8 cellular contexts compared by ENCODE assay signal in genomic region chr15:58771621-58772235, GRCh38. TPM values are rescaled to one million over a fixed set of nuclear protein-coding genes. Genes with fewer than 3 reads are reported as not detected.
DNase-seq lines count a peak whose midpoint lies in the region; ATAC-seq, FAIRE-seq and TF ChIP-seq lines count a peak whose summit lies in the region.

No MANE protein-coding gene starts in this region.

- TF ChIP-seq POLR2A in H54 (IDR thresholded peaks at IDR 0.05; ENCODE audit: low read depth, low read length), result no peak
- no peak for TF ChIP-seq POLR2A in uterus (IDR thresholded peaks at IDR 0.05)

- H3K4me3 Mint-ChIP-seq in natural killer cell, result no peak overlapping the region

- H3K9ac ChIP-seq in Loucy (ENCODE audit: low read depth, low read length, poor library complexity, severe bottlenecking) (peak overlapping the region; percentile 85), fibroblast of lung (ENCODE audit: insufficient read depth, low read length) (peak overlapping the region; percentile 89)

- H3K36me3 ChIP-seq in GM06990 (ENCODE audit: control insufficient read depth, insufficient read depth, low read length), result no peaks in the 10 kb centered on the region
- H3K36me3 ChIP-seq in Loucy (ENCODE audit: insufficient read depth, low read length), result no peaks in the 10 kb centered on the region
- no peaks in the 10 kb centered on the region for H3K36me3 ChIP-seq in fibroblast of lung (ENCODE audit: control insufficient read depth, insufficient read depth, low read length)
- no peaks in the 10 kb centered on the region for H3K36me3 ChIP-seq in uterus

- H2AFZ ChIP-seq in Loucy (ENCODE audit: low read length), result peak overlapping the region; percentile 96
- peak overlapping the region; percentile 61 for H2AFZ ChIP-seq in fibroblast of lung (ENCODE audit: low read length)

- H3K36me3 Mint-ChIP-seq in natural killer cell, result no peaks in the 10 kb centered on the region

- H3K27ac ChIP-seq in fibroblast of lung (ENCODE audit: insufficient read depth, low read length) (peak overlapping the region; percentile 83), uterus (peak overlapping the region; percentile 90 to 91)

- H3K27me3 Mint-ChIP-seq in natural killer cell (ENCODE audit: low read depth in 2 of 2), result no peaks in the 10 kb centered on the region

- H4K20me1 ChIP-seq in Loucy (ENCODE audit: insufficient read depth, low read length, poor library complexity, severe bottlenecking) (peaks cover 10% of the 10 kb centered on the region), fibroblast of lung (ENCODE audit: control insufficient read depth, extremely low read depth, insufficient read depth, low read length) (peaks cover 3% of the 10 kb centered on the region)

- peaks cover 53% of the 10 kb centered on the region for H3K4me1 ChIP-seq in Loucy (ENCODE audit: insufficient read depth, low read length, poor library complexity, severe bottlenecking)
- H3K4me1 ChIP-seq in fibroblast of lung (ENCODE audit: control insufficient read depth, extremely low read depth, insufficient read depth, low read length), result peaks cover 2% of the 10 kb centered on the region
- H3K4me1 ChIP-seq in uterus, result no peaks in the 10 kb centered on the region

- H3K27ac Mint-ChIP-seq in natural killer cell, result peak overlapping the region; percentile 87 to 96

- H3K4me3 ChIP-seq in GM06990 (replicated peaks; ENCODE audit: low read depth, low read length) (peak overlapping the region; percentile 93), Loucy (ENCODE audit: low read length, poor library complexity, severe bottlenecking) (peak overlapping the region; percentile 82), fibroblast of lung (replicated peaks in 1 of 4; ENCODE audit: control extremely low read depth in 1 of 4, insufficient read depth in 1 of 4, low read depth in 3 of 4, low read length in 4 of 4) (peak overlapping the region; percentile 85 to 97 (median 95)), uterus (peak overlapping the region; percentile 64 to 89)

- no peak for TF ChIP-seq CTCF in GM06990 (IDR thresholded peaks at IDR 0.05; ENCODE audit: insufficient read depth, low read length, poor library complexity, severe bottlenecking)
- TF ChIP-seq CTCF in Loucy (conservative IDR thresholded peaks at IDR 0.05; ENCODE audit: low read length), result no peak
- no peak for TF ChIP-seq CTCF in fibroblast of lung (conservative IDR thresholded peaks at IDR 0.05 in 1 of 2, IDR thresholded peaks at IDR 0.05 in 1 of 2; ENCODE audit: low read depth in 1 of 2, low read length in 2 of 2)
- TF ChIP-seq CTCF in natural killer cell (IDR thresholded peaks at IDR 0.05), result no peak
- TF ChIP-seq CTCF in uterus (IDR thresholded peaks at IDR 0.05), result no peak

- intact Hi-C loops in natural killer cell (cut with micrococcal nuclease) (loop anchor here (1.0 to 5.0 kb wide), 4 partner anchors 23 to 499 kb away; partner anchors contain the start of genes ADAM10 and SLTM), uterus (cut with DNase I; ENCODE audit: low total_unique reads) (no loop called here)

- H3F3A ChIP-seq in Loucy (ENCODE audit: low read depth), result 0 out of 2 replicates have a peak, but pooled peaks cover 3% of the 10 kb centered on the region

- peak overlapping the region; percentile 91 for H3K4me2 ChIP-seq in Loucy (ENCODE audit: low read depth, low read length, poor library complexity, severe bottlenecking)
- peak overlapping the region; percentile 90 for H3K4me2 ChIP-seq in fibroblast of lung (ENCODE audit: extremely low read depth, insufficient read depth, low read length)

- H3K9me3 ChIP-seq in Loucy (ENCODE audit: insufficient read depth, low read depth, low read length) (no peaks in the 10 kb centered on the region), fibroblast of lung (ENCODE audit: control insufficient read depth, insufficient read depth, low read depth, low read length) (no peaks in the 10 kb centered on the region), uterus (no peaks in the 10 kb centered on the region)

- peaks cover 54% of the 10 kb centered on the region for H3K79me2 ChIP-seq in Loucy (ENCODE audit: insufficient read depth, low read length)
- H3K79me2 ChIP-seq in fibroblast of lung (ENCODE audit: control insufficient read depth, insufficient read depth, low read length), result peaks cover 41% of the 10 kb centered on the region

- H3K9me2 ChIP-seq in Loucy (replicated peaks; ENCODE audit: low read depth, low read length), result no peaks in the 10 kb centered on the region

- no peak for FAIRE-seq in H54 (lab: Jason Lieb, UNC)

- DNase-seq in GM06990 (ENCODE audit: extremely low read depth, insufficient read length) (no peak), H54 (ENCODE audit: insufficient read length, low spot score) (peak; percentile 10), fibroblast of lung (ENCODE audit: low read depth in 2 of 2) (peak in 1 of 2 donors; percentile 30), natural killer cell (no peak), uterus (peak; percentile 22 to 52)
- DNase-seq in activated T-cell treated with anti-CD3 and anti-CD28 coated beads, Interleukin-2, amount 50 U/mL, for 48 hours, result peak; percentile 41 to 48

- H3K9me3 Mint-ChIP-seq in natural killer cell, result no peaks in the 10 kb centered on the region

- H3K27me3 ChIP-seq in GM06990 (replicated peaks; ENCODE audit: control insufficient read depth, insufficient read depth, low read length) (no peaks in the 10 kb centered on the region), Loucy (ENCODE audit: insufficient read depth, low read length, poor library complexity, severe bottlenecking) (no peaks in the 10 kb centered on the region), fibroblast of lung (ENCODE audit: control insufficient read depth, insufficient read depth, low read length) (no peaks in the 10 kb centered on the region), uterus (no peaks in the 10 kb centered on the region)

- H3K4me1 Mint-ChIP-seq in natural killer cell, result peaks cover 6 to 10% of the 10 kb centered on the region in 2 donors

- ATAC-seq in natural killer cell, result no peak
- no peak for ATAC-seq in GM19328 (IDR thresholded peaks at IDR 0.05; ENCODE audit: unreplicated experiment)

RNA-seq across cellular contexts. Expression of gene MINDY2, which starts 0.6 kb away (rescaled TPM):
- total RNA-seq in fibroblast of lung (16.2 and 22.3 TPM in 2 replicates), natural killer cell (10 to 100 TPM; 16.3 to 18.7 (median 18.3) TPM), uterus (10 to 100 TPM; 17.2 to 62.1 (median 27.7) TPM)
- polyA plus RNA-seq in fibroblast of lung, result 15.4 and 21.1 TPM in 2 replicates
- 10.1 and 13.5 TPM in 2 replicates for polyA plus RNA-seq in fibroblast of lung (2012)
- polyA minus RNA-seq in fibroblast of lung (ENCODE audit: low replicate concordance), result 0.75 and 2.8 TPM in 2 replicates

RNA-seq across cellular contexts. Expression of gene ADAM10, which starts 22.2 kb away (rescaled TPM):
- total RNA-seq in fibroblast of lung, result 157 and 224 TPM in 2 replicates
- 260 and 318 TPM in 2 replicates for polyA plus RNA-seq in fibroblast of lung
- 199 and 238 TPM in 2 replicates for polyA plus RNA-seq in fibroblast of lung (2012)
- 50.8 and 94.5 TPM in 2 replicates for polyA minus RNA-seq in fibroblast of lung (ENCODE audit: low replicate concordance)
- 100 to 1,000 TPM; 223 to 297 (median 259) TPM for total RNA-seq in natural killer cell
- total RNA-seq in uterus, result 100 to 1,000 TPM in 2 of 4 donors, 10 to 100 TPM in 2; 41.8 to 208 (median 110) TPM

Comparison
In these comparisons a context has a peak if more than half of its experiments do, and no peak if none do; other contexts are left out.
1. DNase-seq: peak in H54 (single experiment), activated T-cell treated with anti-CD3 and anti-CD28 coated beads, Interleukin-2, amount 50 U/mL, for 48 hours (2 of 2) and uterus (2 of 2); none in GM06990 (single experiment) and natural killer cell (single experiment).
2. Peak in every context shown above with its lines, with median percentiles within 50 percentile points of each other: H3K4me3 ChIP-seq.